9 cellular contexts compared by ENCODE assay signal in genomic region chr12:48978741-48979601, GRCh38. TPM values are rescaled to one million over a fixed set of nuclear protein-coding genes. Genes with fewer than 3 reads are reported as not detected.
DNase-seq lines count a peak whose midpoint lies in the region; ATAC-seq and TF ChIP-seq lines count a peak whose summit lies in the region.
"Had no signal": no experiment of that assay in that cellular context is flagged by ENCODE, and none has a peak within 500 bp of the region (broad histone marks: within the 10 kb centered on the region; RNA-seq: fewer than 3 reads in every experiment).

No MANE protein-coding gene starts in this region.

- H3K4me3 Mint-ChIP-seq in T-helper 17 cell, result peak overlapping the region; percentile 92

- H3K9me3 ChIP-seq in T-helper 17 cell (ENCODE audit: control insufficient read depth, low read length, poor library complexity, severe bottlenecking) (no peaks in the 10 kb centered on the region), right cardiac atrium (ENCODE audit: control insufficient read depth, low read length) (no peaks in the 10 kb centered on the region), skeletal muscle tissue (ENCODE audit: control insufficient read depth in 3 of 3, low read length in 3 of 3) (no peaks in the 10 kb centered on the region)

- peaks cover 41% of the 10 kb centered on the region for H3K4me1 Mint-ChIP-seq in T-helper 17 cell

- no peak overlapping the region for H3K27ac ChIP-seq in right cardiac atrium (ENCODE audit: low read length)
- H3K27ac ChIP-seq in skeletal muscle tissue (ENCODE audit: low read depth, low read length), result no peak overlapping the region

- no peak for TF ChIP-seq CTCF in GM20000 (IDR thresholded peaks at IDR 0.05; ENCODE audit: extremely low read depth, missing control alignments)

- H3K4me3 ChIP-seq in right cardiac atrium (ENCODE audit: low read length), result peak overlapping the region; percentile 26
- peak overlapping the region; percentile 57 to 70 (median 57) for H3K4me3 ChIP-seq in skeletal muscle tissue (ENCODE audit: low read length in 3 of 3)

- peaks cover 15% of the 10 kb centered on the region for H3K4me1 ChIP-seq in right cardiac atrium (ENCODE audit: control insufficient read depth, insufficient read depth, low read length)
- peaks cover 33 to 44% (median 34%) of the 10 kb centered on the region in 3 donors for H3K4me1 ChIP-seq in skeletal muscle tissue (ENCODE audit: control insufficient read depth in 3 of 3, insufficient read depth in 3 of 3, low read length in 3 of 3)

- H3K9ac ChIP-seq in skeletal muscle tissue (ENCODE audit: low read depth in 1 of 3, low read length in 3 of 3), result peak overlapping the region in 2 of 3 donors; percentile 20 to 60

- peaks cover 8% of the 10 kb centered on the region for H3K36me3 Mint-ChIP-seq in T-helper 17 cell (ENCODE audit: low read depth)

- ATAC-seq in T-helper 17 cell (peak; percentile 3), right cardiac atrium (peak in 1 of 2 donors; percentile 1), HG03045 (IDR thresholded peaks at IDR 0.05; ENCODE audit: unreplicated experiment) (no peak), HG02571 (IDR thresholded peaks at IDR 0.05; ENCODE audit: unreplicated experiment) (no peak), GM21526 (IDR thresholded peaks at IDR 0.05; ENCODE audit: low FRiP score, unreplicated experiment) (no peak)

- peaks cover 29% of the 10 kb centered on the region for H3K27me3 Mint-ChIP-seq in T-helper 17 cell

- DNase-seq in GM20000 (ENCODE audit: low spot score) (peak; percentile 53), T-helper 17 cell (no peak), right cardiac atrium (peak in 2 of 3 donors; percentile 59 to 65), midbrain (lab: John Stamatoyannopoulos, UW) (no peak)
- DNase-seq: NCI-H510A treated with DMSO at 0.1 percent for 48 hours had no signal

- no peaks in the 10 kb centered on the region for H3K36me3 ChIP-seq in skeletal muscle tissue (ENCODE audit: control insufficient read depth in 3 of 3, insufficient read depth in 3 of 3, low read length in 3 of 3)

- H3K27me3 ChIP-seq in right cardiac atrium (ENCODE audit: control insufficient read depth, insufficient read depth) (no peaks in the 10 kb centered on the region), skeletal muscle tissue (ENCODE audit: control insufficient read depth in 3 of 3, insufficient read depth in 3 of 3, low read length in 3 of 3) (peaks cover 65 to 88% (median 80%) of the 10 kb centered on the region in 3 donors)

- H3K27ac Mint-ChIP-seq in T-helper 17 cell, result peak overlapping the region; percentile 92

- 2% methylated on average over 45 of the region's 45 CpGs for WGBS in right cardiac atrium

- intact Hi-C loops in right cardiac atrium (cut with DNase I), result no loop called here

RNA-seq across cellular contexts. Expression of gene WNT1, which starts 0.8 kb away (rescaled TPM):
- 1 to 10 TPM; 2.2 to 2.3 TPM for total RNA-seq in T-helper 17 cell
- total RNA-seq in right cardiac atrium, result not detected
- not detected for polyA plus RNA-seq in right cardiac atrium
- not detected for total RNA-seq in skeletal muscle tissue

RNA-seq across cellular contexts. Expression of gene WNT10B, which starts 7.4 kb away (rescaled TPM):
- total RNA-seq in T-helper 17 cell (10 to 100 TPM; 13.8 to 17.6 TPM), right cardiac atrium (1 to 10 TPM in 1 of 4 donors, under 1 TPM in 3; 0.57 to 1.7 (median 0.73) TPM), skeletal muscle tissue (0.52 TPM)
- polyA plus RNA-seq in right cardiac atrium, result 0.66 TPM

RNA-seq across cellular contexts. Expression of gene DDN, which starts 20.2 kb away (rescaled TPM):
- total RNA-seq in T-helper 17 cell (under 1 TPM; 0.62 to 0.70 TPM), right cardiac atrium (1 to 10 TPM in 2 of 4 donors, under 1 TPM in 2; 0.42 to 2.8 (median 1.1) TPM), skeletal muscle tissue (18.8 TPM)
- polyA plus RNA-seq in right cardiac atrium, result 1.6 TPM

RNA-seq across cellular contexts. Expression of gene ARF3, which starts 21.7 kb away (rescaled TPM):
- 100 to 1,000 TPM in 1 of 2 donors, 10 to 100 TPM in 1; 80.1 to 111 TPM for total RNA-seq in T-helper 17 cell
- 10 to 100 TPM; 75.6 to 94.8 (median 80.6) TPM for total RNA-seq in right cardiac atrium
- 65.0 TPM for polyA plus RNA-seq in right cardiac atrium
- 19.8 TPM for total RNA-seq in skeletal muscle tissue

RNA-seq across cellular contexts. Expression of gene PRKAG1, which starts 39.6 kb away (rescaled TPM):
- total RNA-seq in T-helper 17 cell (10 to 100 TPM; 41.4 to 47.7 TPM), right cardiac atrium (10 to 100 TPM; 65.7 to 88.9 (median 80.7) TPM), skeletal muscle tissue (41.8 TPM)
- polyA plus RNA-seq in right cardiac atrium, result 72.4 TPM

Comparison
In these comparisons a context has a peak if more than half of its experiments do, and no peak if none do; other contexts are left out.
1. DNase-seq: peak in GM20000 (single experiment) and right cardiac atrium (2 of 3); none in T-helper 17 cell (0 of 3) and midbrain (single experiment).